Comparison of ENCODE assay signal across 8 cellular contexts in genomic region chr12:1795785-1796514, GRCh38. TPM values are rescaled to one million over a fixed set of nuclear protein-coding genes. Genes with fewer than 3 reads are reported as not detected.
DNase-seq lines count a peak whose midpoint lies in the region; ATAC-seq, FAIRE-seq and TF ChIP-seq lines count a peak whose summit lies in the region.

No MANE protein-coding gene starts in this region.

- H3K27ac ChIP-seq in OCI-LY7 (ENCODE audit: low read depth, low read length, poor library complexity, severe bottlenecking) (no peak overlapping the region), muscle layer of colon (ENCODE audit: low read depth, low read length) (peak overlapping the region; percentile 90)

- H3K9me2 ChIP-seq in OCI-LY7 (ENCODE audit: insufficient read depth, low read length): no peaks in the 10 kb centered on the region

- H3K4me1 ChIP-seq in OCI-LY7 (ENCODE audit: insufficient read depth, low read length, poor library complexity, severe bottlenecking) (peaks cover 31% of the 10 kb centered on the region), muscle layer of colon (ENCODE audit: insufficient read depth, low read length) (peaks cover 13% of the 10 kb centered on the region)

- H3K9me3 ChIP-seq in OCI-LY7 (ENCODE audit: low read length) (no peaks in the 10 kb centered on the region), muscle layer of colon (ENCODE audit: low read length) (no peaks in the 10 kb centered on the region)

- FAIRE-seq in HTR-8/SVneo (lab: Jason Lieb, UNC): peak; percentile 99

- H3K27me3 ChIP-seq in muscle layer of colon (ENCODE audit: control insufficient read depth in 1 of 2, insufficient read depth in 2 of 2, low read length in 2 of 2): no peaks in the 10 kb centered on the region

- peak overlapping the region; percentile 86 for H3K4me2 ChIP-seq in OCI-LY7 (ENCODE audit: low read length)

- CTCF ChIA-PET in OCI-LY7 (lab: Charles Lee; ENCODE audit: unreplicated experiment): no interaction called here

- intact Hi-C loops in OCI-LY7 (cut with micrococcal nuclease; ENCODE audit: unreplicated experiment): loop anchor here (1.0 to 10.0 kb wide), 4 partner anchors 144 to 787 kb away; no protein-coding TSS in a partner anchor

- TF ChIP-seq CTCF in OCI-LY7 (conservative IDR thresholded peaks at IDR 0.05; ENCODE audit: low read length): peak; percentile 95
- peak; percentile 79 for TF ChIP-seq CTCF in epithelial cell of proximal tubule (conservative IDR thresholded peaks at IDR 0.05; ENCODE audit: low read depth, low read length)

- POLR2A ChIA-PET in OCI-LY7 (lab: Charles Lee): no interaction called here

- peak; percentile 18 for DNase-seq in DMS 273 treated with DMSO at 0.1 percent for 48 hours (lab: John Stamatoyannopoulos, UW)
- peak; percentile 97 for DNase-seq in HTR-8/SVneo (ENCODE audit: insufficient read length, low spot score)
- peak; percentile 93 for DNase-seq in OCI-LY7 (ENCODE audit: low spot score)
- DNase-seq in activated T-cell treated with anti-CD3 and anti-CD28 coated beads for 48 hours (ENCODE audit: low read depth): peak; percentile 95
- DNase-seq in epithelial cell of proximal tubule (ENCODE audit: low read depth): no peak
- DNase-seq in stimulated activated CD8-positive, alpha-beta memory T cell treated with anti-CD3 and anti-CD28 coated beads, Interleukin-7, amount 100 ng/mL, for 24 hours (ENCODE audit: low read depth): peak; percentile 82

- peak; percentile 81 for ATAC-seq in GM21360 (IDR thresholded peaks at IDR 0.05; ENCODE audit: unreplicated experiment)

- H2AFZ ChIP-seq in OCI-LY7 (ENCODE audit: low read length): peak overlapping the region; percentile 92

- H3K9ac ChIP-seq in muscle layer of colon (ENCODE audit: low read length): peak overlapping the region; percentile 49

- no peaks in the 10 kb centered on the region for H3K79me2 ChIP-seq in OCI-LY7 (ENCODE audit: insufficient read depth, low read depth, low read length)

- H3K4me3 ChIP-seq in OCI-LY7 (ENCODE audit: low read depth, low read length, poor library complexity, severe bottlenecking) (peak overlapping the region; percentile 66), epithelial cell of proximal tubule (ENCODE audit: low read depth, low read length) (peak overlapping the region; percentile 65), muscle layer of colon (ENCODE audit: low read depth in 1 of 2, low read length in 2 of 2) (peak overlapping the region; percentile 47 to 62)

- H3K36me3 ChIP-seq in OCI-LY7 (ENCODE audit: insufficient read depth, low read length) (no peaks in the 10 kb centered on the region), muscle layer of colon (ENCODE audit: insufficient read depth, low read length) (no peaks in the 10 kb centered on the region)

- BruUV-seq in OCI-LY7 (replicated peaks; lab: Mats Ljungman, UMichigan): no TSS peak

- H4K20me1 ChIP-seq in OCI-LY7 (ENCODE audit: insufficient read depth, low read length): no peaks in the 10 kb centered on the region

RNA-seq across cellular contexts. Expression of gene LRTM2, which starts 24.4 kb away (rescaled TPM):
- total RNA-seq in OCI-LY7 (2014; rRNA removed; shearing (Covaris generic)): not detected in 2 replicates
- total RNA-seq in OCI-LY7 (2022) (not detected in 2 replicates), epithelial cell of proximal tubule (not detected in 2 replicates)
